ENCODE assay signal across 8 cellular contexts in genomic region chr21:41283211-41283818, GRCh38. TPM values are rescaled to one million over a fixed set of nuclear protein-coding genes. Genes with fewer than 3 reads are reported as not detected.
DNase-seq lines count a peak whose midpoint lies in the region; ATAC-seq and TF ChIP-seq lines count a peak whose summit lies in the region.

No MANE protein-coding gene starts in this region.

- no peaks in the 10 kb centered on the region for H3K4me1 Mint-ChIP-seq in CD8-positive, alpha-beta memory T cell

- H3K27me3 Mint-ChIP-seq in CD8-positive, alpha-beta memory T cell, result peaks cover 6 to 32% of the 10 kb centered on the region in 2 donors

- TF ChIP-seq CTCF in GM20000 (IDR thresholded peaks at IDR 0.05; ENCODE audit: extremely low read depth, missing control alignments), result no peak
- TF ChIP-seq CTCF in body of pancreas (IDR thresholded peaks at IDR 0.05), result peak; percentile 37 to 95 (median 93)
- TF ChIP-seq CTCF in spleen (IDR thresholded peaks at IDR 0.05 in 8 of 11, conservative IDR thresholded peaks at IDR 0.05 in 3 of 11), result peak; percentile 64 to 90 (median 80)

- no peaks in the 10 kb centered on the region for H3K36me3 ChIP-seq in CD8-positive, alpha-beta memory T cell (ENCODE audit: insufficient read depth, low read length)
- H3K36me3 ChIP-seq in SJCRH30 (no peaks in the 10 kb centered on the region), body of pancreas (replicated peaks in 1 of 2; ENCODE audit: insufficient read depth in 1 of 2, low read depth in 2 of 2) (no peaks in the 10 kb centered on the region), spleen (no peaks in the 10 kb centered on the region)

- WGBS in body of pancreas, 2 donors, result 16 to 18% methylated on average over 8 of the region's 8 CpGs
- WGBS in spleen, 5 donors, result 17 to 22% (median 20%) methylated on average over 8 of the region's 8 CpGs

- no peak overlapping the region for H3K27ac Mint-ChIP-seq in CD8-positive, alpha-beta memory T cell

- no peak overlapping the region for H3K27ac ChIP-seq in CD8-positive, alpha-beta memory T cell (ENCODE audit: low read depth, low read length)
- H3K27ac ChIP-seq in SJCRH30, result no peak overlapping the region
- no peak overlapping the region for H3K27ac ChIP-seq in body of pancreas
- H3K27ac ChIP-seq in spleen, result no peak overlapping the region

- CTCF ChIA-PET in CD8-positive, alpha-beta memory T cell (lab: Charles Lee), result interaction anchor here (0.6 to 6.9 kb wide), 29 partner anchors 9 to 834 kb away, joined by 3 to 92 read pairs (median 4); partner anchors contain the start of gene MX2

- no peak overlapping the region for H3K4me3 Mint-ChIP-seq in CD8-positive, alpha-beta memory T cell

- H3K4me1 ChIP-seq in CD8-positive, alpha-beta memory T cell (ENCODE audit: insufficient read depth, low read length), result no peaks in the 10 kb centered on the region
- no peaks in the 10 kb centered on the region for H3K4me1 ChIP-seq in SJCRH30
- H3K4me1 ChIP-seq in body of pancreas, result no peaks in the 10 kb centered on the region
- H3K4me1 ChIP-seq in spleen, result peaks cover 0 to 9% (median 0%) of the 10 kb centered on the region in 6 donors

- H3K27me3 ChIP-seq in CD8-positive, alpha-beta memory T cell (ENCODE audit: insufficient read depth, low read length, poor library complexity, severe bottlenecking), result no peaks in the 10 kb centered on the region
- H3K27me3 ChIP-seq in SJCRH30 (peaks cover 8% of the 10 kb centered on the region; the same call in 1 of the 2 replicates), body of pancreas (no peaks in the 10 kb centered on the region), spleen (replicated peaks in 1 of 7) (no peaks in the 10 kb centered on the region)

- TF ChIP-seq POLR2A in body of pancreas (IDR thresholded peaks at IDR 0.05) (no peak), spleen (IDR thresholded peaks at IDR 0.05) (no peak)

- intact Hi-C loops in body of pancreas (cut with DNase I), result loop anchor here (5.0 kb wide), 1 partner anchor 179 kb away; no protein-coding TSS in a partner anchor
- intact Hi-C loops in spleen (cut with DNase I; ENCODE audit: low total_unique reads), result loop anchor here (5.0 kb wide), 1 partner anchor 179 kb away; no protein-coding TSS in a partner anchor

- no peaks in the 10 kb centered on the region for H3K9me3 ChIP-seq in CD8-positive, alpha-beta memory T cell (ENCODE audit: low read length)
- H3K9me3 ChIP-seq in SJCRH30 (replicated peaks) (no peaks in the 10 kb centered on the region; the same call in 1 of the 2 replicates), body of pancreas (no peaks in the 10 kb centered on the region), spleen (no peaks in the 10 kb centered on the region)

- H3K4me3 ChIP-seq in CD8-positive, alpha-beta memory T cell (ENCODE audit: low read length), result no peak overlapping the region
- H3K4me3 ChIP-seq in SJCRH30, result no peak overlapping the region
- H3K4me3 ChIP-seq in body of pancreas, result no peak overlapping the region
- no peak overlapping the region for H3K4me3 ChIP-seq in spleen

- ATAC-seq in body of pancreas (peak; percentile 92), GM19328 (IDR thresholded peaks at IDR 0.05; ENCODE audit: unreplicated experiment) (no peak)

- DNase-seq in CD8-positive, alpha-beta memory T cell, result peak in 4 of 5 donors; percentile 15 to 64 (median 56)
- DNase-seq in GM20000 (ENCODE audit: low spot score) (peak; percentile 79), NCI-H1105 treated with DMSO at 0.1 percent for 48 hours (lab: John Stamatoyannopoulos, UW) (peak; percentile 73), SJCRH30 (peak; percentile 17 to 67), body of pancreas (peak; percentile 65 to 80 (median 68)), iPS DF 19.7 (ENCODE audit: low read depth, low spot score) (peak; percentile 38), spleen (no peak)

- H3K9me3 Mint-ChIP-seq in CD8-positive, alpha-beta memory T cell, result no peaks in the 10 kb centered on the region

- POLR2A ChIA-PET in CD8-positive, alpha-beta memory T cell (lab: Charles Lee), result interaction anchor here (1.5 kb wide), 1 partner anchor 142 kb away, joined by 4 read pairs; no protein-coding TSS in a partner anchor

- H3K36me3 Mint-ChIP-seq in CD8-positive, alpha-beta memory T cell, result no peaks in the 10 kb centered on the region

RNA-seq across cellular contexts. Expression of gene FAM3B, which starts 33.3 kb away (rescaled TPM):
- total RNA-seq in CD8-positive, alpha-beta memory T cell, result not detected
- polyA plus RNA-seq in CD8-positive, alpha-beta memory T cell, result not detected
- total RNA-seq in SJCRH30 (2014; rRNA removed; shearing (Covaris generic)), result not detected in 2 replicates
- 10 to 100 TPM; 50.4 to 74.5 TPM for total RNA-seq in body of pancreas
- 1 to 10 TPM in 2 of 7 donors, under 1 TPM in 2, not detected in 3; 0.77 to 1.3 (median 1.0) TPM for total RNA-seq in spleen
- polyA plus RNA-seq in spleen, result 1 to 10 TPM; 1.4 to 1.9 (median 1.5) TPM

Comparison
In these comparisons a context has a peak if more than half of its experiments do, and no peak if none do; other contexts are left out.
1. RNA of gene FAM3B, which starts 33.3 kb away (total RNA-seq): 50.4 to 74.5 TPM in body of pancreas; 0.77 to 1.3 TPM in spleen, not detected in CD8-positive, alpha-beta memory T cell and not detected in SJCRH30; every median in the first group is over 10 times any median in the second.